ENCODE assay signal across 8 cellular contexts in the genomic region with DNA sequence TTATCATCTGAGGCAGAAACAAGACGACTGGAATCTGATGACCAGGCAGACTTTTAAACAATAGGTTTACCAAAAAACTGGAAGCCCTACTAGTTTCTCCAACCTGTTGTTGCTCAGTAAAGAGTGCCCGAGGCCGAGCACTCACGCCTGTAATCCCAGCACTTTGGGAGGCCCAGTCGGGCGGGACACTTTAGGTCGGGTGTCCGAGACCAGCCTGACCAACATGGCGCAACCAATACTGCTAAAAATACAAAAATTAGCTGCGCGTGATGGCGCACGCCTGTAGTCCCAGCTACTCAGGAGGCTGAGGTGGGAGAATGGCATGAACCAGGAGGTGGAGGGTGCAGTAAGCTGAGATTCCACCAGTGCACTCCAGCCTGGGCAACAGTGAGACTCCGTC. TPM values are rescaled to one million over a fixed set of nuclear protein-coding genes. Genes with fewer than 3 reads are reported as not detected.
A peak's percentile ranks its signal among the peaks of the same experiment; 100 is the strongest.
DNase-seq lines count a peak whose midpoint lies in the region; ATAC-seq and TF ChIP-seq lines count a peak whose summit lies in the region.

No MANE protein-coding gene starts in this region.

- H3K79me2 ChIP-seq in GM23248 (ENCODE audit: insufficient read depth) = peaks cover 85% of the 10 kb centered on the region

- peaks cover 23% of the 10 kb centered on the region; the same call in 1 of the 2 replicates for H3F3A ChIP-seq in GM23248 (ENCODE audit: insufficient read depth)

- H3K9me2 ChIP-seq in GM23248 (ENCODE audit: insufficient read depth) = no peaks in the 10 kb centered on the region

- H3K9ac ChIP-seq in GM23248 = peak overlapping the region; percentile 97
- H3K9ac ChIP-seq in skeletal muscle tissue (ENCODE audit: low read depth in 1 of 3, low read length in 3 of 3) = peak overlapping the region; percentile 91 to 96 (median 93)

- TF ChIP-seq EP300 in gastroesophageal sphincter (IDR thresholded peaks at IDR 0.05) = no peak

- peak overlapping the region; percentile 88 for H3K27ac ChIP-seq in GM23248
- H3K27ac ChIP-seq in VCaP = peak overlapping the region; percentile 96
- peak overlapping the region; percentile 78 to 87 (median 85) for H3K27ac ChIP-seq in gastroesophageal sphincter
- H3K27ac ChIP-seq in skeletal muscle tissue (ENCODE audit: low read depth, low read length) = peak overlapping the region; percentile 94

- H4K20me1 ChIP-seq in GM23248 (ENCODE audit: insufficient read depth) = no peaks in the 10 kb centered on the region

- no peak for TF ChIP-seq CTCF in VCaP (conservative IDR thresholded peaks at IDR 0.05)
- TF ChIP-seq CTCF in gastroesophageal sphincter (IDR thresholded peaks at IDR 0.05) = no peak

- H3K4me3 ChIP-seq in GM23248 = peak overlapping the region; percentile 98
- peak overlapping the region; percentile 60 to 72 for H3K4me3 ChIP-seq in gastroesophageal sphincter
- peak overlapping the region; percentile 90 to 92 (median 91) for H3K4me3 ChIP-seq in skeletal muscle tissue (ENCODE audit: low read length in 3 of 3)

- no peaks in the 10 kb centered on the region for H3K27me3 ChIP-seq in GM23248 (replicated peaks; ENCODE audit: insufficient read depth)
- H3K27me3 ChIP-seq in gastroesophageal sphincter = no peaks in the 10 kb centered on the region
- no peaks in the 10 kb centered on the region for H3K27me3 ChIP-seq in skeletal muscle tissue (ENCODE audit: control insufficient read depth in 3 of 3, insufficient read depth in 3 of 3, low read length in 3 of 3)

- H3K9me3 ChIP-seq in GM23248 (ENCODE audit: low read depth) = no peaks in the 10 kb centered on the region
- no peaks in the 10 kb centered on the region for H3K9me3 ChIP-seq in gastroesophageal sphincter
- H3K9me3 ChIP-seq in skeletal muscle tissue (ENCODE audit: control insufficient read depth in 3 of 3, low read length in 3 of 3) = no peaks in the 10 kb centered on the region

- DNase-seq in GM23248 (peak; percentile 42), HK-2 (ENCODE audit: unreplicated experiment) (no peak), NCI-H187 treated with DMSO at 0.1 percent for 48 hours (lab: John Stamatoyannopoulos, UW) (no peak)
- no peak for DNase-seq in NK-92 treated with Interleukin-12 subunit alpha and Interleukin-12 subunit beta, amount 100 ng/mL, for 24 hours (lab: John Stamatoyannopoulos, UW)
- no peak for DNase-seq in activated CD4-positive, alpha-beta T cell treated with anti-CD3 and anti-CD28 coated beads, Interleukin-2, amount 50 U/mL, for 1 hour

- peak overlapping the region; percentile 94 for H3K4me2 ChIP-seq in GM23248 (ENCODE audit: unreplicated experiment)

- H3K36me3 ChIP-seq in GM23248 (ENCODE audit: low read depth) = peaks cover 4% of the 10 kb centered on the region; the same call in 1 of the 2 replicates
- H3K36me3 ChIP-seq in gastroesophageal sphincter = peaks cover 0 to 19% of the 10 kb centered on the region in 2 donors
- peaks cover 0 to 8% (median 2%) of the 10 kb centered on the region in 3 donors for H3K36me3 ChIP-seq in skeletal muscle tissue (ENCODE audit: control insufficient read depth in 3 of 3, insufficient read depth in 3 of 3, low read length in 3 of 3)

- H3K4me1 ChIP-seq in GM23248 (ENCODE audit: insufficient read depth) = peaks cover 9% of the 10 kb centered on the region
- peaks cover 3 to 42% (median 7%) of the 10 kb centered on the region in 3 donors for H3K4me1 ChIP-seq in gastroesophageal sphincter
- peaks cover 16 to 42% (median 23%) of the 10 kb centered on the region in 3 donors for H3K4me1 ChIP-seq in skeletal muscle tissue (ENCODE audit: control insufficient read depth in 3 of 3, insufficient read depth in 3 of 3, low read length in 3 of 3)

- TF ChIP-seq POLR2A in gastroesophageal sphincter (IDR thresholded peaks at IDR 0.05) = no peak

- in situ Hi-C loops in GM23248 (cut with MboI) = no loop called here

- WGBS in GM23248 (ENCODE audit: low coverage in 1 of 2, low lambda C conversion rate in 2 of 2, missing lambda C conversion rate in 2 of 2), 2 experiments = 31 to 33% methylated on average over 14 of the region's 14 CpGs
- 41 to 76% methylated on average over 4 to 10 of the region's 14 CpGs for WGBS in gastroesophageal sphincter (ENCODE audit: low coverage in 1 of 2), 2 donors

- no peak for ATAC-seq in gastroesophageal sphincter

- peak overlapping the region; percentile 93 for H2AFZ ChIP-seq in GM23248

RNA-seq across cellular contexts. Expression of a gene that starts 1.1 kb away (rescaled TPM):
- 5.4 and 5.6 TPM in 2 replicates for total RNA-seq in GM23248 (2014; rRNA removed; shearing (Covaris generic))
- 3.7 TPM in 2 replicates for polyA plus RNA-seq in GM23248 (2016; fragmentation: Nextera tagmentation; extraction: Ambion mirVana)
- total RNA-seq in gastroesophageal sphincter (1 to 10 TPM; 3.7 to 7.5 (median 4.1) TPM), skeletal muscle tissue (4.7 TPM)

RNA-seq across cellular contexts. Expression of a gene that starts 33.0 kb away (rescaled TPM):
- 8.0 and 25.2 TPM in 2 replicates for total RNA-seq in GM23248 (2014; rRNA removed; shearing (Covaris generic))
- polyA plus RNA-seq in GM23248 (2016; fragmentation: Nextera tagmentation; extraction: Ambion mirVana) = 101 TPM in 2 replicates
- 10 to 100 TPM; 32.7 to 46.5 (median 43.7) TPM for total RNA-seq in gastroesophageal sphincter
- total RNA-seq in skeletal muscle tissue = 13.0 TPM

RNA-seq across cellular contexts. Expression of a gene that starts 33.9 kb away (rescaled TPM):
- total RNA-seq in GM23248 (2014; rRNA removed; shearing (Covaris generic)) = 12.3 and 33.1 TPM in 2 replicates
- 22.1 and 22.7 TPM in 2 replicates for polyA plus RNA-seq in GM23248 (2016; fragmentation: Nextera tagmentation; extraction: Ambion mirVana)
- total RNA-seq in gastroesophageal sphincter = 10 to 100 TPM in 3 of 4 donors, 1 to 10 TPM in 1; 8.2 to 23.8 (median 16.1) TPM
- total RNA-seq in skeletal muscle tissue = 27.7 TPM
